ENCODE assay signal across 17 cellular contexts in the genomic region with DNA sequence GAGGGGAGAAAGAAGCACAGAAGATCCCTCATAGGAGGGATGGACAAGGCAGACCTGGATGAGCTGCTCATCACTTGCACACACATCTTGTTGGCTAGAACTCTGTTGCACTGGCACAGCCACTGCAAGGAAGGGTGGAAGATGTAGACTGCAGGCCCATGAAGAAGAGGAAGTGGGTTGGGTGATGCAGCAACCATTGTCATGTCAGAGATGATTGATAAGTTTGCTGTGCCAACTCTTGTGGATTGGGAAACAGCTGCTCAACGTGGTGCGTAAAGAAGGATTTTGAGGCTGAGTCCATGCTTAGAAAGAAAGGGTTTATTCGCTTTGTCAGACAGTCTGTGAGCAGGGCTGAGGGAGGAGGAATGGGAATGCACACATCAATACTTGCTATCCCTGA.
"Had no signal": no experiment of that assay in that cellular context is flagged by ENCODE, and none has a peak within 500 bp of the region (broad histone marks: within the 10 kb centered on the region; RNA-seq: fewer than 3 reads in every experiment).

No MANE protein-coding gene starts in this region.

- H3K4me2 ChIP-seq: neural progenitor cell had no signal

- H3K4me3 Mint-ChIP-seq: activated CD4-positive, alpha-beta T cell treated with anti-CD3 and anti-CD28 coated beads, Interleukin-2, amount 10 ng/mL, durations not matched to agents 7 days and 5 days; activated naive CD8-positive, alpha-beta T cell treated with anti-CD3 and anti-CD28 coated beads, Interleukin-2, amount 50 U/mL, for 24 hours; immature natural killer cell; neural progenitor cell; stimulated activated naive CD8-positive, alpha-beta T cell treated with anti-CD3 and anti-CD28 coated beads, Interleukin-15, Interleukin-2, amounts not matched to agents 100 ng/mL and 50 ng/mL, for 24 hours had no signal

- H3K27me3 ChIP-seq: ascending aorta, neural progenitor cell, ovary, testis, upper lobe of right lung had no signal

- H3K4me3 ChIP-seq: ascending aorta, cardiac muscle cell, lower lobe of right lung, neural progenitor cell, ovary, testis, upper lobe of right lung had no signal

- H3K36me3 ChIP-seq: ascending aorta, cardiac muscle cell, lower lobe of right lung, neural progenitor cell, ovary, upper lobe of right lung had no signal

- H3K27me3 Mint-ChIP-seq: activated CD4-positive, alpha-beta T cell treated with anti-CD3 and anti-CD28 coated beads, Interleukin-2, amount 10 ng/mL, durations not matched to agents 7 days and 5 days had no signal

- H3K27ac ChIP-seq: ascending aorta, cardiac muscle cell, foreskin keratinocyte, lower lobe of right lung, neural progenitor cell, ovary, testis, upper lobe of right lung had no signal

- DNase-seq: activated CD4-positive, alpha-beta T cell treated with anti-CD3 and anti-CD28 coated beads, Interleukin-2, amount 10 ng/mL, durations not matched to agents 7 days and 5 days; activated CD4-positive, CD25-positive, alpha-beta regulatory T cell; activated CD8-positive, alpha-beta memory T cell treated with anti-CD3 and anti-CD28 coated beads for 24 hours; activated naive CD4-positive, alpha-beta T cell treated with Interleukin-2 at 50 U/mL for 16 hours; activated naive CD8-positive, alpha-beta T cell treated with anti-CD3 and anti-CD28 coated beads, Interleukin-2, amount 50 U/mL, for 24 hours; foreskin keratinocyte; immature natural killer cell; lower lobe of right lung; midbrain; ovary; stimulated activated CD4-positive, alpha-beta T cell treated with anti-CD3 and anti-CD28 coated beads, Interleukin-4, amount 100 ng/mL, for 1 hour; testis; upper lobe of right lung had no signal

- H3K9me3 Mint-ChIP-seq: activated CD4-positive, alpha-beta T cell treated with anti-CD3 and anti-CD28 coated beads, Interleukin-2, amount 10 ng/mL, durations not matched to agents 7 days and 5 days; activated naive CD8-positive, alpha-beta T cell treated with anti-CD3 and anti-CD28 coated beads, Interleukin-2, amount 50 U/mL, for 24 hours; neural progenitor cell; stimulated activated naive CD8-positive, alpha-beta T cell treated with anti-CD3 and anti-CD28 coated beads, Interleukin-15, Interleukin-2, amounts not matched to agents 100 ng/mL and 50 ng/mL, for 24 hours had no signal

- ATAC-seq: activated naive CD8-positive, alpha-beta T cell treated with anti-CD3 and anti-CD28 coated beads, Interleukin-2, amount 50 U/mL, for 24 hours; foreskin keratinocyte; lower lobe of right lung; upper lobe of right lung had no signal

- H3K9ac ChIP-seq: neural progenitor cell had no signal

- H3K4me1 ChIP-seq: ascending aorta, foreskin keratinocyte, lower lobe of right lung, testis, upper lobe of right lung had no signal

- H3K4me1 Mint-ChIP-seq: activated CD4-positive, alpha-beta T cell treated with anti-CD3 and anti-CD28 coated beads, Interleukin-2, amount 10 ng/mL, durations not matched to agents 7 days and 5 days; activated naive CD8-positive, alpha-beta T cell treated with anti-CD3 and anti-CD28 coated beads, Interleukin-2, amount 50 U/mL, for 24 hours; immature natural killer cell had no signal

- H3K27ac Mint-ChIP-seq: activated CD4-positive, alpha-beta T cell treated with anti-CD3 and anti-CD28 coated beads, Interleukin-2, amount 10 ng/mL, durations not matched to agents 7 days and 5 days; activated naive CD8-positive, alpha-beta T cell treated with anti-CD3 and anti-CD28 coated beads, Interleukin-2, amount 50 U/mL, for 24 hours; immature natural killer cell; neural progenitor cell; stimulated activated naive CD8-positive, alpha-beta T cell treated with anti-CD3 and anti-CD28 coated beads, Interleukin-15, Interleukin-2, amounts not matched to agents 100 ng/mL and 50 ng/mL, for 24 hours had no signal

- H3K36me3 Mint-ChIP-seq: immature natural killer cell, neural progenitor cell had no signal

- H3K9me3 ChIP-seq: ascending aorta, lower lobe of right lung, ovary, testis, upper lobe of right lung had no signal
